10 cellular contexts compared by ENCODE assay signal in the genomic region with DNA sequence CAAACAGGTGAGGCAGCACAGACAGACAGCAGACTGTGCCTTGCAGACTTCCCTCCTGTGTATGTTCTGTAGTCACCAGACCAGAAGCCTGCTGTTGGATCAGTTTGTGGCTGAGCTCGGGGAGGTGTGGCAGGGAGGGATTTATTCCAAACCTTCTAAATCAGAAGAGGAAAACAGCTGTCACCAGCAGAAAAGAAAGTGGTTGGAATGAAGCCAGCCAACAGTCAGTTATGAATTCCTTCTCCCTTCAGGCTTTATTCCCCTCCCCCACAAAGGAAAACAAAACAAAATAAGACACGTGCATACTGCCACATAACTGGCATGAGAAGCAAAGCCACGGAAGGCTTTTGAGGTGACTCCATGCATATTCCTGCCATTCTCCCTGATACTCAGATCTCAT. TPM values are rescaled to one million over a fixed set of nuclear protein-coding genes. Genes with fewer than 3 reads are reported as not detected.
DNase-seq lines count a peak whose midpoint lies in the region; ATAC-seq and TF ChIP-seq lines count a peak whose summit lies in the region.
"Had no signal": no experiment of that assay in that cellular context is flagged by ENCODE, and none has a peak within 500 bp of the region (broad histone marks: within the 10 kb centered on the region; RNA-seq: fewer than 3 reads in every experiment).

No MANE protein-coding gene starts in this region.

- H3K4me1 ChIP-seq in left lung (peaks cover 20 to 32% of the 10 kb centered on the region in 2 donors), upper lobe of right lung (peaks cover 21% of the 10 kb centered on the region)

- H3K4me3 ChIP-seq in left lung (no peak overlapping the region), upper lobe of right lung (no peak overlapping the region)

- DNase-seq in stimulated activated naive CD8-positive, alpha-beta T cell treated with anti-CD3 and anti-CD28 coated beads, Interleukin-15, amount 100 ng/mL, for 72 hours, result no peak
- DNase-seq in stimulated activated naive CD8-positive, alpha-beta T cell treated with anti-CD3 and anti-CD28 coated beads, Interleukin-15, Interleukin-2, amounts not matched to agents 100 U/mL and 50 U/mL, for 24 hours, result no peak
- peak; percentile 83 for DNase-seq in astrocyte of the hippocampus (ENCODE audit: low read depth, low spot score)
- no peak for DNase-seq in left lung
- no peak for DNase-seq in upper lobe of right lung
- no peak for DNase-seq in HUDEP-2 (lab: John Stamatoyannopoulos, UW; ENCODE audit: unreplicated experiment in 76 of 76)
- DNase-seq: central memory CD4-positive, alpha-beta T cell; GDM1 had no signal

- no peaks in the 10 kb centered on the region for H3K9me3 ChIP-seq in left lung
- no peaks in the 10 kb centered on the region for H3K9me3 ChIP-seq in upper lobe of right lung

- H3K4me1 Mint-ChIP-seq in stimulated activated naive CD8-positive, alpha-beta T cell treated with anti-CD3 and anti-CD28 coated beads, Interleukin-15, amount 100 ng/mL, for 72 hours, result peaks cover 60% of the 10 kb centered on the region

- H3K27ac Mint-ChIP-seq in stimulated activated naive CD8-positive, alpha-beta T cell treated with anti-CD3 and anti-CD28 coated beads, Interleukin-15, amount 100 ng/mL, for 72 hours, result peak overlapping the region; percentile 73 to 93

- H3K27me3 ChIP-seq in left lung (no peaks in the 10 kb centered on the region), upper lobe of right lung (no peaks in the 10 kb centered on the region)

- no peak overlapping the region for H3K4me3 Mint-ChIP-seq in stimulated activated naive CD8-positive, alpha-beta T cell treated with anti-CD3 and anti-CD28 coated beads, Interleukin-15, amount 100 ng/mL, for 72 hours

- TF ChIP-seq CTCF in left lung (IDR thresholded peaks at IDR 0.05) (no peak), upper lobe of right lung (IDR thresholded peaks at IDR 0.05) (no peak)

- intact Hi-C loops in left lung (cut with DNase I), result no loop called here
- intact Hi-C loops in upper lobe of right lung (cut with DNase I), result no loop called here

- H3K36me3 ChIP-seq in left lung, result peaks cover 0 to 100% of the 10 kb centered on the region in 2 donors
- peaks cover 99% of the 10 kb centered on the region for H3K36me3 ChIP-seq in upper lobe of right lung

- no peaks in the 10 kb centered on the region for H3K27me3 Mint-ChIP-seq in stimulated activated naive CD8-positive, alpha-beta T cell treated with anti-CD3 and anti-CD28 coated beads, Interleukin-15, amount 100 ng/mL, for 72 hours

- H3K9me3 Mint-ChIP-seq in stimulated activated naive CD8-positive, alpha-beta T cell treated with anti-CD3 and anti-CD28 coated beads, Interleukin-15, amount 100 ng/mL, for 72 hours, result no peaks in the 10 kb centered on the region

- H3K27ac ChIP-seq in left lung (peak overlapping the region in 1 of 2 donors; percentile 34), upper lobe of right lung (no peak overlapping the region)

- ATAC-seq in stimulated activated naive CD8-positive, alpha-beta T cell treated with anti-CD3 and anti-CD28 coated beads, Interleukin-15, amount 100 ng/mL, for 72 hours, result no peak
- ATAC-seq in stimulated activated naive CD8-positive, alpha-beta T cell treated with anti-CD3 and anti-CD28 coated beads, Interleukin-15, Interleukin-2, amounts not matched to agents 100 U/mL and 50 U/mL, for 24 hours, result no peak
- peak; percentile 7 for ATAC-seq in left lung
- peak; percentile 13 for ATAC-seq in upper lobe of right lung
- ATAC-seq in HG03442 (IDR thresholded peaks at IDR 0.05; ENCODE audit: unreplicated experiment), result no peak
- no peak for ATAC-seq in GM18909 (IDR thresholded peaks at IDR 0.05; ENCODE audit: poor library complexity, unreplicated experiment)

RNA-seq across cellular contexts. Expression of a gene that starts 19.0 kb away (rescaled TPM):
- 10 to 100 TPM; 15.4 to 16.9 TPM for total RNA-seq in left lung
- total RNA-seq in upper lobe of right lung, result 16.7 TPM

RNA-seq across cellular contexts. Expression of a gene that starts 57.7 kb away (rescaled TPM):
- total RNA-seq in left lung (10 to 100 TPM; 22.8 to 33.4 TPM), upper lobe of right lung (26.2 TPM)

Comparison
In these comparisons a context has a peak if more than half of its experiments do, and no peak if none do; other contexts are left out.
1. ATAC-seq: peak in left lung (single experiment) and upper lobe of right lung (single experiment); none in stimulated activated naive CD8-positive, alpha-beta T cell treated with anti-CD3 and anti-CD28 coated beads, Interleukin-15, amount 100 ng/mL, for 72 hours (single experiment), stimulated activated naive CD8-positive, alpha-beta T cell treated with anti-CD3 and anti-CD28 coated beads, Interleukin-15, Interleukin-2, amounts not matched to agents 100 U/mL and 50 U/mL, for 24 hours (single experiment), HG03442 (single experiment) and GM18909 (single experiment).